Comparison of ENCODE assay signal across 16 cellular contexts in the genomic region with DNA sequence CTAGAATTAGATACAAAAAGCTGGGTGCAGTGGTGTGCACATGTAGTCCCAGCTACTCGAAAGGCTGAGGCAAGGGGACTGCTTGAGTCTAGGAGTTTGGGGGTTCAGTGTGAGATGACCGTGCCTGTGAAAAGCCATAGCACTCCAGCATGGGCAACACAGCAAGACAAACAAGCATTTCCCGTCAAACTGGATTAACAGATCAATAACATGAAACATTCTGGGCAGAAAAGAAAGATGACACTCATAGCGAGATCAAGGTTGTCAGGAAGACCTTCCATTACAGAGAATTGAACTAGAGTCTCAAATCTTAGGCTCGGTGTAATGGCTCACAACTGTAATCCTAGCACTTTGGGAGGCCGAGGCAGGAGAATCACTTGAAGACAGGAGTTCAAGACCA. TPM values are rescaled to one million over a fixed set of nuclear protein-coding genes. Genes with fewer than 3 reads are reported as not detected.
DNase-seq lines count a peak whose midpoint lies in the region; ATAC-seq and TF ChIP-seq lines count a peak whose summit lies in the region.
"Had no signal": no experiment of that assay in that cellular context is flagged by ENCODE, and none has a peak within 500 bp of the region (broad histone marks: within the 10 kb centered on the region; RNA-seq: fewer than 3 reads in every experiment).

No MANE protein-coding gene starts in this region.

- H4K12ac ChIP-seq in trophoblast cell (ENCODE audit: low read depth, low read length): no peak overlapping the region

- no peak overlapping the region for H4K91ac ChIP-seq in trophoblast cell (ENCODE audit: low read depth, low read length)

- ATAC-seq in gastroesophageal sphincter: no peak
- ATAC-seq: CD8-positive, alpha-beta T cell; GM23338; HCT116 had no signal

- H3K9me3 Mint-ChIP-seq in endothelial cell (ENCODE audit: unreplicated experiment): no peaks in the 10 kb centered on the region
- H3K9me3 Mint-ChIP-seq: CD8-positive, alpha-beta T cell; GM23338; HFFc6 had no signal

- H3K9ac ChIP-seq in trophoblast cell (ENCODE audit: low read length): no peak overlapping the region
- H3K9ac ChIP-seq: BLaER1 had no signal

- no peak overlapping the region for H4K8ac ChIP-seq in trophoblast cell (ENCODE audit: low read depth, low read length)

- H3K4me3 ChIP-seq in trophoblast cell (ENCODE audit: low read depth, low read length) (no peak overlapping the region), gastroesophageal sphincter (no peak overlapping the region)
- H3K4me3 ChIP-seq: BLaER1, GM23338 had no signal

- TF ChIP-seq CTCF in C4-2B (conservative IDR thresholded peaks at IDR 0.05) (no peak), VCaP (conservative IDR thresholded peaks at IDR 0.05) (no peak), endothelial cell (IDR thresholded peaks at IDR 0.05; ENCODE audit: unreplicated experiment) (no peak), gastroesophageal sphincter (IDR thresholded peaks at IDR 0.05) (no peak)

- H3K4me1 Mint-ChIP-seq in endothelial cell (ENCODE audit: unreplicated experiment): no peaks in the 10 kb centered on the region
- H3K4me1 Mint-ChIP-seq: GM23338 had no signal

- no peaks in the 10 kb centered on the region for H3K79me2 ChIP-seq in trophoblast cell (ENCODE audit: control insufficient read depth, insufficient read depth, low read length, poor library complexity)

- no peak overlapping the region for H3K18ac ChIP-seq in trophoblast cell (ENCODE audit: low read length)

- H3K9me3 ChIP-seq in trophoblast cell (ENCODE audit: insufficient read depth, low read depth, low read length) (no peaks in the 10 kb centered on the region), gastroesophageal sphincter (no peaks in the 10 kb centered on the region)
- H3K9me3 ChIP-seq: BLaER1 had no signal

- H3K79me1 ChIP-seq in trophoblast cell (ENCODE audit: low read length): no peaks in the 10 kb centered on the region

- H2BK5ac ChIP-seq in trophoblast cell (ENCODE audit: low read depth, low read length, poor library complexity): no peak overlapping the region

- no peaks in the 10 kb centered on the region for H3K27me3 Mint-ChIP-seq in endothelial cell (ENCODE audit: unreplicated experiment)

- peak overlapping the region; percentile 81 for H3K23ac ChIP-seq in trophoblast cell (ENCODE audit: low read length)

- TF ChIP-seq POLR2A in gastroesophageal sphincter (IDR thresholded peaks at IDR 0.05): no peak

- H3K36me3 Mint-ChIP-seq in endothelial cell (ENCODE audit: low read depth, unreplicated experiment): peaks cover 31% of the 10 kb centered on the region

- peak overlapping the region; percentile 8 for H3K4me3 Mint-ChIP-seq in endothelial cell (ENCODE audit: unreplicated experiment)
- H3K4me3 Mint-ChIP-seq: CD8-positive, alpha-beta T cell; GM23338; HFFc6 had no signal

- H3K14ac ChIP-seq in trophoblast cell (ENCODE audit: low read length): no peak overlapping the region

- no peaks in the 10 kb centered on the region for H3K27me3 ChIP-seq in trophoblast cell (ENCODE audit: insufficient read depth, low read length)
- H3K27me3 ChIP-seq in gastroesophageal sphincter: no peaks in the 10 kb centered on the region
- H3K27me3 ChIP-seq: BLaER1 had no signal

- peak overlapping the region; percentile 23 for H3K27ac ChIP-seq in C4-2B
- H3K27ac ChIP-seq in VCaP: peak overlapping the region; percentile 31; the same call in 1 of the 2 replicates
- H3K27ac ChIP-seq in trophoblast cell (ENCODE audit: low read depth, low read length): no peak overlapping the region
- H3K27ac ChIP-seq in gastroesophageal sphincter: no peak overlapping the region
- H3K27ac ChIP-seq: BLaER1, HL-60 had no signal

- no peak overlapping the region for H3K4me2 ChIP-seq in trophoblast cell (ENCODE audit: low read length)
- H3K4me2 ChIP-seq: BLaER1, GM23338 had no signal

- no peak overlapping the region for H3K4ac ChIP-seq in trophoblast cell (ENCODE audit: low read depth, low read length)

- H3K4me1 ChIP-seq in trophoblast cell (ENCODE audit: control insufficient read depth in 1 of 2, insufficient read depth in 2 of 2, low read length in 2 of 2): peaks cover 0 to 1% of the 10 kb centered on the region in 2 experiments
- H3K4me1 ChIP-seq in gastroesophageal sphincter: no peaks in the 10 kb centered on the region
- H3K4me1 ChIP-seq: BLaER1 had no signal

- H2AK5ac ChIP-seq in trophoblast cell (ENCODE audit: low read length): no peak overlapping the region

- H3K36me3 ChIP-seq in trophoblast cell (ENCODE audit: control insufficient read depth in 1 of 2, insufficient read depth in 2 of 2, low read length in 2 of 2): peaks cover 25 to 30% of the 10 kb centered on the region in 2 experiments
- H3K36me3 ChIP-seq in gastroesophageal sphincter: peaks cover 0 to 99% of the 10 kb centered on the region in 2 donors

- no CpG with 5 or more reads among the region's 6 CpGs for WGBS in trophoblast cell (ENCODE audit: extremely low coverage, insufficient coverage, insufficient read length)
- 85 to 93% methylated on average over 5 to 6 of the region's 6 CpGs for WGBS in gastroesophageal sphincter (ENCODE audit: low coverage in 1 of 2), 2 donors

- no peak overlapping the region for H2BK12ac ChIP-seq in trophoblast cell (ENCODE audit: low read length)

- H2BK120ac ChIP-seq in trophoblast cell (ENCODE audit: insufficient read depth, low read length, poor library complexity): no peak overlapping the region

- no peak for TF ChIP-seq EP300 in gastroesophageal sphincter (IDR thresholded peaks at IDR 0.05)

- DNase-seq in endothelial cell (ENCODE audit: low spot score): no peak
- no peak for DNase-seq in trophoblast cell
- DNase-seq in stimulated activated CD8-positive, alpha-beta memory T cell treated with anti-CD3 and anti-CD28 coated beads, Interleukin-4, amount 100 ng/mL, for 48 hours: no peak
- no peak for DNase-seq in stimulated activated CD4-positive, alpha-beta T cell treated with anti-CD3 and anti-CD28 coated beads, Interleukin-12 subunit alpha, Interleukin-12 subunit beta, amount 100 ng/mL, for 4 hours
- DNase-seq: 8988T; CD8-positive, alpha-beta T cell; H7; HFFc6; IMR-90 had no signal

- no peak overlapping the region for H2AFZ ChIP-seq in trophoblast cell (ENCODE audit: insufficient read depth, low read length, poor library complexity)
- H2AFZ ChIP-seq: GM23338 had no signal

- H3K27ac Mint-ChIP-seq in endothelial cell (ENCODE audit: unreplicated experiment): no peak overlapping the region
- H3K27ac Mint-ChIP-seq: CD8-positive, alpha-beta T cell; GM23338; HFFc6 had no signal

RNA-seq across cellular contexts. Expression of a gene that starts 14.0 kb away (rescaled TPM):
- total RNA-seq in endothelial cell (ENCODE audit: unreplicated experiment): 9.5 TPM
- 17.8 and 19.2 TPM in 2 replicates for polyA plus RNA-seq in trophoblast cell (2013)
- total RNA-seq in gastroesophageal sphincter: 10 to 100 TPM in 2 of 4 donors, 1 to 10 TPM in 2; 7.4 to 12.8 (median 10.2) TPM

RNA-seq across cellular contexts. Expression of a gene that starts 14.1 kb away (rescaled TPM):
- total RNA-seq in endothelial cell (ENCODE audit: unreplicated experiment): 14.6 TPM
- polyA plus RNA-seq in trophoblast cell (2013): 8.7 and 9.1 TPM in 2 replicates
- 10 to 100 TPM; 41.6 to 81.9 (median 65.6) TPM for total RNA-seq in gastroesophageal sphincter

RNA-seq across cellular contexts. Expression of a gene that starts 45.0 kb away (rescaled TPM):
- total RNA-seq in endothelial cell (ENCODE audit: unreplicated experiment) (35.4 TPM), gastroesophageal sphincter (10 to 100 TPM; 11.6 to 26.9 (median 18.3) TPM)
- 48.3 and 50.2 TPM in 2 replicates for polyA plus RNA-seq in trophoblast cell (2013)

Comparison
In these comparisons a context has a peak if more than half of its experiments do, and no peak if none do; other contexts are left out.
1. H3K27ac ChIP-seq: peak in C4-2B (single experiment) and VCaP (single experiment); none in trophoblast cell (single experiment) and gastroesophageal sphincter (0 of 4).